Comparison of ENCODE assay signal across 17 cellular contexts in the genomic region with DNA sequence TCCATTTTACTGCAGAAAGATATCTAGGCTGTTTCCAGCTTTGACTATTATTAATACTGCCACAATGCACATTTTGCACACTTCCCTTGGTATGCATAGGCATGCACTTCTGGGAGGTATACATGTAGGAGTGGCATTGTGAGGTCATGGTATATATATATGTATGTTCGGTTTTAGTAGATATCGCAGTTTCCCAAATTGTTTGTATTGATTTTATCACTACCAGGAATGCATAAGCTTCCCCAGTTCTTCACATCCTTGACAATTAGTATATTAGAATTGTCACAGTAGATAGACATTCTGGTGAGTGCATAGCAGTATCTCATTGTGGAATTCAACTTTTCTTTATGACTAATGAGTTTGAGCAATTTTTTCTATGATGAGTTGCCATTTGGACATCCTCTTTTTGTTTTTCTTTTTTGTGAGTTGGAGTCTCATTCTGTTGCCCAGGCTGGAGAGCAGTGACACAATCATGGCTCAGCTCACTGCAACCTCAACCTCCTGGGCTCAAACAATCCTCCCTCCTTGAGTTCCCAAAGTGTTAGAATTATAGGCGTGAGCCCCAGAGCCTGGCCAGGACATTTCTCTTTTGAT. TPM values are rescaled to one million over a fixed set of nuclear protein-coding genes. Genes with fewer than 3 reads are reported as not detected.
DNase-seq lines count a peak whose midpoint lies in the region; ATAC-seq, FAIRE-seq and TF ChIP-seq lines count a peak whose summit lies in the region.
"Had no signal": no experiment of that assay in that cellular context is flagged by ENCODE, and none has a peak within 500 bp of the region (broad histone marks: within the 10 kb centered on the region; RNA-seq: fewer than 3 reads in every experiment).

No MANE protein-coding gene starts in this region.

- TF ChIP-seq POLR2A in endothelial cell of umbilical vein (IDR thresholded peaks at IDR 0.05; ENCODE audit: low read depth, low read length): no peak

- H3K9me3 ChIP-seq in MG63 (no peaks in the 10 kb centered on the region), endothelial cell of umbilical vein (replicated peaks; ENCODE audit: control insufficient read depth, insufficient read depth, low read length) (no peaks in the 10 kb centered on the region)
- H3K9me3 ChIP-seq: BE2C, suprapubic skin had no signal

- H3K4me3 ChIP-seq in MG63 (no peak overlapping the region), endothelial cell of umbilical vein (replicated peaks in 1 of 3; ENCODE audit: insufficient read depth in 1 of 3, low read depth in 1 of 3, low read length in 3 of 3) (no peak overlapping the region)
- H3K4me3 ChIP-seq: suprapubic skin had no signal

- CTCF ChIA-PET in endothelial cell of umbilical vein (lab: Charles Lee): interaction anchor here (0.8 kb wide), 1 partner anchor 25 kb away, joined by 5 read pairs; no protein-coding TSS in a partner anchor

- no peaks in the 10 kb centered on the region for H3K9me1 ChIP-seq in endothelial cell of umbilical vein (replicated peaks; ENCODE audit: control insufficient read depth, extremely low read depth, insufficient read depth, low read length)

- H3K9ac ChIP-seq in endothelial cell of umbilical vein (replicated peaks; ENCODE audit: extremely low read depth, insufficient read depth, low read length): no peak overlapping the region

- peaks cover 29% of the 10 kb centered on the region for H3K4me1 ChIP-seq in endothelial cell of umbilical vein (ENCODE audit: control insufficient read depth, extremely low read depth, insufficient read depth, low read length)
- H3K4me1 ChIP-seq: BE2C had no signal

- peak; percentile 67 for FAIRE-seq in endothelial cell of umbilical vein (lab: Jason Lieb, UNC)

- no peaks in the 10 kb centered on the region for H4K20me1 ChIP-seq in endothelial cell of umbilical vein (replicated peaks; ENCODE audit: control insufficient read depth, extremely low read depth, insufficient read depth, low read length)

- no peaks in the 10 kb centered on the region for H3K79me2 ChIP-seq in endothelial cell of umbilical vein (ENCODE audit: control insufficient read depth, insufficient read depth, low read length)

- BruUV-seq in endothelial cell of umbilical vein (replicated peaks; lab: Mats Ljungman, UMichigan): no TSS peak

- dilution Hi-C loops in endothelial cell of umbilical vein (cut with MboI; ENCODE audit: extremely low pct_ligation_motif_present, low sequenced_read_pairs): no loop called here

- intact Hi-C loops in endothelial cell of umbilical vein (cut with micrococcal nuclease): no loop called here

- H2AFZ ChIP-seq in endothelial cell of umbilical vein (ENCODE audit: low read depth, low read length): no peak overlapping the region

- no peak for ATAC-seq in GM18873 (IDR thresholded peaks at IDR 0.05; ENCODE audit: low FRiP score, unreplicated experiment)

- H3K27me3 ChIP-seq in MG63 (no peaks in the 10 kb centered on the region), endothelial cell of umbilical vein (ENCODE audit: control insufficient read depth in 2 of 2, insufficient read depth in 2 of 2, low read length in 2 of 2) (no peaks in the 10 kb centered on the region)

- POLR2A ChIA-PET in endothelial cell of umbilical vein (lab: Charles Lee): no interaction called here

- TF ChIP-seq CTCF in endothelial cell of umbilical vein (IDR thresholded peaks at IDR 0.05; ENCODE audit: extremely low read depth in 1 of 2, insufficient read depth in 1 of 2, low read depth in 1 of 2, low read length in 2 of 2): no peak

- H3K36me3 ChIP-seq in MG63: no peaks in the 10 kb centered on the region
- H3K36me3 ChIP-seq in endothelial cell of umbilical vein (ENCODE audit: control insufficient read depth in 2 of 2, extremely low read depth in 1 of 2, insufficient read depth in 2 of 2, low read length in 2 of 2): no peaks in the 10 kb centered on the region
- H3K36me3 ChIP-seq: BE2C, suprapubic skin had no signal

- DNase-seq in EH (ENCODE audit: low read depth) (peak; percentile 85), MG63 (peak; percentile 71), endothelial cell of umbilical vein (ENCODE audit: low read depth, low spot score) (peak; percentile 53), non-pigmented ciliary epithelial cell (ENCODE audit: low read depth) (peak; percentile 26), NCI-H345 (lab: John Stamatoyannopoulos, UW) (no peak)
- no peak for DNase-seq in activated T-cell treated with anti-CD3 and anti-CD28 coated beads, Interleukin-2, amount 50 U/mL, for 1 hour
- DNase-seq: activated CD8-positive, alpha-beta memory T cell treated with anti-CD3 and anti-CD28 coated beads for 24 hours; BE2C; DMS 273 treated with DMSO at 0.1 percent for 48 hours; KG1; NCI-H1436 treated with DMSO at 0.1 percent for 48 hours; posterior cingulate gyrus; SHP77 treated with DMSO at 0.1 percent for 48 hours had no signal

- H3K27ac ChIP-seq in endothelial cell of umbilical vein (ENCODE audit: insufficient read depth, low read depth, low read length): no peak overlapping the region
- H3K27ac ChIP-seq: HL-60, suprapubic skin had no signal

- H3K4me2 ChIP-seq in endothelial cell of umbilical vein (ENCODE audit: insufficient read depth, low read length): no peak overlapping the region

TF ChIP-seq in endothelial cell of umbilical vein, 7 proteins besides CTCF, POLR2A, EP300 and RAD21:
- peak; percentile 82 for TF ChIP-seq GATA2 (IDR thresholded peaks at IDR 0.05; ENCODE audit: insufficient read depth, insufficient read length, low read depth, low read length)
- no peak for TF ChIP-seq JUN (IDR thresholded peaks at IDR 0.05; ENCODE audit: borderline replicate concordance, insufficient read depth, insufficient read length, low read depth)
- TF ChIP-seq MAX (IDR thresholded peaks at IDR 0.05; ENCODE audit: insufficient read depth, insufficient read length): no peak
- no peak for TF ChIP-seq EZH2 (IDR thresholded peaks at IDR 0.05; ENCODE audit: borderline replicate concordance, low read depth, low read length, severe bottlenecking)
- TF ChIP-seq FOS (IDR thresholded peaks at IDR 0.05; ENCODE audit: borderline replicate concordance, insufficient read depth, low read length): peak; percentile 78
- no peak for TF ChIP-seq MYC (IDR thresholded peaks at IDR 0.05; ENCODE audit: low read depth, low read length)
- TF ChIP-seq POLR2AphosphoS5 (IDR thresholded peaks at IDR 0.05; ENCODE audit: insufficient read depth, low read depth, low read length): peak; percentile 13
TF ChIP-seq in endothelial cell of umbilical vein: peak in this region for 3.

RNA-seq across cellular contexts. Expression of gene GRB14, which starts 4.2 kb away (rescaled TPM):
- 1.1 and 1.4 TPM in 2 replicates for total RNA-seq in MG63 (2014; rRNA removed; shearing (Covaris generic); ENCODE audit: low replicate concordance)
- 2.7 and 10.3 TPM in 2 replicates for total RNA-seq in endothelial cell of umbilical vein
- 3.0 TPM in 2 replicates for polyA plus RNA-seq in endothelial cell of umbilical vein
- polyA plus RNA-seq in endothelial cell of umbilical vein (2011; cell fraction: cytosol; rRNA removed): 4.2 and 4.8 TPM in 2 replicates
- 23.6 and 31.0 TPM in 2 replicates for polyA plus RNA-seq in endothelial cell of umbilical vein (2011; cell fraction: nucleus; rRNA removed)
- 42.8 and 83.5 TPM in 2 replicates for polyA plus RNA-seq in endothelial cell of umbilical vein (2012)
- polyA minus RNA-seq in endothelial cell of umbilical vein: 2.1 and 4.4 TPM in 2 replicates
- polyA minus RNA-seq in endothelial cell of umbilical vein (2011; cell fraction: cytosol; rRNA and poly(A)+ RNA removed): not detected
- 7.6 and 13.3 TPM in 2 replicates for polyA minus RNA-seq in endothelial cell of umbilical vein (2011; cell fraction: nucleus; rRNA and poly(A)+ RNA removed)
- total RNA-seq: activated T-helper 2 cell treated with anti-CD3 and anti-CD28 coated beads, Interferon-gamma antibody, Interleukin-2, Interleukin-4, amounts not matched to agents 10 μg/mL and 5 μg/mL and 100 μg/mL, durations not matched to agents 14 hours and 24 hours and 36 hours had no signal

Comparison
In these comparisons a context has a peak if more than half of its experiments do, and no peak if none do; other contexts are left out.
1. DNase-seq: peak in EH (single experiment), MG63 (single experiment), endothelial cell of umbilical vein (single experiment) and non-pigmented ciliary epithelial cell (single experiment); none in activated T-cell treated with anti-CD3 and anti-CD28 coated beads, Interleukin-2, amount 50 U/mL, for 1 hour (single experiment) and NCI-H345 (single experiment).